ENCODE assay signal across 1 cellular context in genomic region chr16:88013766-88014165, GRCh38.
TF ChIP-seq lines count a peak whose summit lies in the region.

No MANE protein-coding gene starts in this region.

TF ChIP-seq in IMR-90, 13 proteins besides CTCF, POLR2A, EP300 and RAD21 (continued from another document):
- TF ChIP-seq MXI1 (IDR thresholded peaks at IDR 0.05; ENCODE audit: borderline replicate concordance, low read depth, low read length) (no peak), USF2 (IDR thresholded peaks at IDR 0.05; ENCODE audit: low read depth, low read length) (no peak), SMC3 (IDR thresholded peaks at IDR 0.05; ENCODE audit: low read depth, low read length) (no peak), CHD1 (IDR thresholded peaks at IDR 0.05; ENCODE audit: low read depth, low read length) (no peak), RCOR1 (IDR thresholded peaks at IDR 0.05; ENCODE audit: insufficient replicate concordance, low read length) (no peak), CEBPB (IDR thresholded peaks at IDR 0.05; ENCODE audit: low read depth, low read length) (no peak)
